ENCODE assay signal across 2 cellular contexts in the genomic region with DNA sequence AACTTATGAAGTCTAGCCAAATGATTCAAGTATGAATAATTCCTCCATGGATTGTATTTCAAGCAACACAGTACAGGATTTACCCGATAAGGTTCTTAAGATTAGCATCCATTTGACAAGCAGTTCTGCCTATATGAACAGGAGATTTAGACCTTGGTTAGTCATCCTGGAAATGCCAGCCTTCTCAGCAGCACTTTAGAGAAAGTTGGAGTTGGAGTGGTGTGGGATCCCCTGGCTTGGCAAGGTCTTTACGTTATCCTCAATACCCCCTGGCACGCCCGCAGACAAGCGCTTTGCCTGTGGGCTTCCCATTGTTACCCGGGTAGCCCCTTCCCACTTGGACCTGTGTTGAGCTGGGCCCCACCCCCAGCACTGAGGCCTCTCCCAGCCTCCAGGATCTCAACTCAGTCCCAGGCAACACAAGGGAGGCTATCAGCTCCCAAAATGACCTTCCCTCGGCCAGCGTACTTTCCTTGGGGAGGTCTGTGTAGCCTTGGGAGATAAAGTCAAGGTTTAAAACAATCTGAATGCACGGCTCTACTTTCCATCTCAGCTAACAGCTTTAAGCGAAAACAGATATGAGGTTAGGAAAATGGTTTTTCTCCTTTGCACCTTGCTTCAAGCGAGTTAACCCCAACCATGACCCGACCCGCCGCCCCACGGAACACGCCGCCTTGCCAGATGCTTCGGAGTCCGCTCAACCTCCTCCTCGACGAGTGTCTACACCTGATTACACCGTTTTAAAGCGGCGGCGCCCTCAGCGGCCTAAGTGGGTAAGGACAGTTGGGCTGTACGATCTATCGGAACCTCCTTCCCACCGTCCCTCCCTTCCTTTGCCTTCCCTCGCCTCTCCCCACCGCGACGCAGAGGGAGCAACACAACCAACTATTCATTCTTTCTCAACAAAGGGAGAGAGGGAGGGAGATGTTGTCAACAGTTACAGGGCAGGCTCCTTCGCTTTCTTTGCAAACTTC.
A peak's percentile ranks its signal among the peaks of the same experiment; 100 is the strongest.
TF ChIP-seq lines count a peak whose summit lies in the region.

No MANE protein-coding gene starts in this region.

TF ChIP-seq in GM23338, 12 proteins besides CTCF, POLR2A, EP300 and RAD21:
- TF ChIP-seq, protein P1, sequence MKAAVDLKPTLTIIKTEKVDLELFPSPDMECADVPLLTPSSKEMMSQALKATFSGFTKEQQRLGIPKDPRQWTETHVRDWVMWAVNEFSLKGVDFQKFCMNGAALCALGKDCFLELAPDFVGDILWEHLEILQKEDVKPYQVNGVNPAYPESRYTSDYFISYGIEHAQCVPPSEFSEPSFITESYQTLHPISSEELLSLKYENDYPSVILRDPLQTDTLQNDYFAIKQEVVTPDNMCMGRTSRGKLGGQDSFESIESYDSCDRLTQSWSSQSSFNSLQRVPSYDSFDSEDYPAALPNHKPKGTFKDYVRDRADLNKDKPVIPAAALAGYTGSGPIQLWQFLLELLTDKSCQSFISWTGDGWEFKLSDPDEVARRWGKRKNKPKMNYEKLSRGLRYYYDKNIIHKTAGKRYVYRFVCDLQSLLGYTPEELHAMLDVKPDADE (IDR thresholded peaks at IDR 0.05) = no peak
- TF ChIP-seq, protein P2, sequence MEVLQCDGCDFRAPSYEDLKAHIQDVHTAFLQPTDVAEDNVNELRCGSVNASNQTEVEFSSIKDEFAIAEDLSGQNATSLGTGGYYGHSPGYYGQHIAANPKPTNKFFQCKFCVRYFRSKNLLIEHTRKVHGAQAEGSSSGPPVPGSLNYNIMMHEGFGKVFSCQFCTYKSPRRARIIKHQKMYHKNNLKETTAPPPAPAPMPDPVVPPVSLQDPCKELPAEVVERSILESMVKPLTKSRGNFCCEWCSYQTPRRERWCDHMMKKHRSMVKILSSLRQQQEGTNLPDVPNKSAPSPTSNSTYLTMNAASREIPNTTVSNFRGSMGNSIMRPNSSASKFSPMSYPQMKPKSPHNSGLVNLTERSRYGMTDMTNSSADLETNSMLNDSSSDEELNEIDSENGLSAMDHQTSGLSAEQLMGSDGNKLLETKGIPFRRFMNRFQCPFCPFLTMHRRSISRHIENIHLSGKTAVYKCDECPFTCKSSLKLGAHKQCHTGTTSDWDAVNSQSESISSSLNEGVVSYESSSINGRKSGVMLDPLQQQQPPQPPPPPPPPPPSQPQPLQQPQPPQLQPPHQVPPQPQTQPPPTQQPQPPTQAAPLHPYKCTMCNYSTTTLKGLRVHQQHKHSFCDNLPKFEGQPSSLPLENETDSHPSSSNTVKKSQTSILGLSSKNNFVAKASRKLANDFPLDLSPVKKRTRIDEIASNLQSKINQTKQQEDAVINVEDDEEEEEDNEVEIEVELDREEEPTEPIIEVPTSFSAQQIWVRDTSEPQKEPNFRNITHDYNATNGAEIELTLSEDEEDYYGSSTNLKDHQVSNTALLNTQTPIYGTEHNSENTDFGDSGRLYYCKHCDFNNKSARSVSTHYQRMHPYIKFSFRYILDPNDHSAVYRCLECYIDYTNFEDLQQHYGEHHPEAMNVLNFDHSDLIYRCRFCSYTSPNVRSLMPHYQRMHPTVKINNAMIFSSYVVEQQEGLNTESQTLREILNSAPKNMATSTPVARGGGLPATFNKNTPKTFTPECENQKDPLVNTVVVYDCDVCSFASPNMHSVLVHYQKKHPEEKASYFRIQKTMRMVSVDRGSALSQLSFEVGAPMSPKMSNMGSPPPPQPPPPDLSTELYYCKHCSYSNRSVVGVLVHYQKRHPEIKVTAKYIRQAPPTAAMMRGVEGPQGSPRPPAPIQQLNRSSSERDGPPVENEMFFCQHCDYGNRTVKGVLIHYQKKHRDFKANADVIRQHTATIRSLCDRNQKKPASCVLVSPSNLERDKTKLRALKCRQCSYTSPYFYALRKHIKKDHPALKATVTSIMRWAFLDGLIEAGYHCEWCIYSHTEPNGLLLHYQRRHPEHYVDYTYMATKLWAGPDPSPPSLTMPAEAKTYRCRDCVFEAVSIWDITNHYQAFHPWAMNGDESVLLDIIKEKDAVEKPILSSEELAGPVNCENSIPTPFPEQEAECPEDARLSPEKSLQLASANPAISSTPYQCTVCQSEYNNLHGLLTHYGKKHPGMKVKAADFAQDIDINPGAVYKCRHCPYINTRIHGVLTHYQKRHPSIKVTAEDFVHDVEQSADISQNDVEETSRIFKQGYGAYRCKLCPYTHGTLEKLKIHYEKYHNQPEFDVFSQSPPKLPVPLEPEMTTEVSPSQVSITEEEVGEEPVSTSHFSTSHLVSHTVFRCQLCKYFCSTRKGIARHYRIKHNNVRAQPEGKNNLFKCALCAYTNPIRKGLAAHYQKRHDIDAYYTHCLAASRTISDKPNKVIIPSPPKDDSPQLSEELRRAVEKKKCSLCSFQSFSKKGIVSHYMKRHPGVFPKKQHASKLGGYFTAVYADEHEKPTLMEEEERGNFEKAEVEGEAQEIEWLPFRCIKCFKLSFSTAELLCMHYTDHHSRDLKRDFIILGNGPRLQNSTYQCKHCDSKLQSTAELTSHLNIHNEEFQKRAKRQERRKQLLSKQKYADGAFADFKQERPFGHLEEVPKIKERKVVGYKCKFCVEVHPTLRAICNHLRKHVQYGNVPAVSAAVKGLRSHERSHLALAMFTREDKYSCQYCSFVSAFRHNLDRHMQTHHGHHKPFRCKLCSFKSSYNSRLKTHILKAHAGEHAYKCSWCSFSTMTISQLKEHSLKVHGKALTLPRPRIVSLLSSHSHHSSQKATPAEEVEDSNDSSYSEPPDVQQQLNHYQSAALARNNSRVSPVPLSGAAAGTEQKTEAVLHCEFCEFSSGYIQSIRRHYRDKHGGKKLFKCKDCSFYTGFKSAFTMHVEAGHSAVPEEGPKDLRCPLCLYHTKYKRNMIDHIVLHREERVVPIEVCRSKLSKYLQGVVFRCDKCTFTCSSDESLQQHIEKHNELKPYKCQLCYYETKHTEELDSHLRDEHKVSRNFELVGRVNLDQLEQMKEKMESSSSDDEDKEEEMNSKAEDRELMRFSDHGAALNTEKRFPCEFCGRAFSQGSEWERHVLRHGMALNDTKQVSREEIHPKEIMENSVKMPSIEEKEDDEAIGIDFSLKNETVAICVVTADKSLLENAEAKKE (CRISPR knock-in tag; IDR thresholded peaks at IDR 0.05) = no peak
- TF ChIP-seq POLR2AphosphoS5 (IDR thresholded peaks at IDR 0.05; ENCODE audit: low read depth) (peak; percentile 61), ZNF114 (CRISPR knock-in tag; IDR thresholded peaks at IDR 0.05) (no peak)

TF ChIP-seq in H1, 55 proteins besides CTCF, POLR2A, EP300 and RAD21:
- TF ChIP-seq KDM1A (IDR thresholded peaks at IDR 0.05; ENCODE audit: borderline replicate concordance, low read length) (no peak), BCL11A (IDR thresholded peaks at IDR 0.05; ENCODE audit: low read depth in 2 of 2, low read length in 2 of 2) (no peak), TEAD4 (IDR thresholded peaks at IDR 0.05; ENCODE audit: low read depth, low read length) (0 out of 2 replicates have a peak, but pooled peaks have one; percentile 11), TAF1 (IDR thresholded peaks at IDR 0.05; ENCODE audit: low read depth, low read length) (peak; percentile 53), MAFK (IDR thresholded peaks at IDR 0.05; ENCODE audit: low read depth, low read length) (no peak), CREB1 (IDR thresholded peaks at IDR 0.05) (peak; percentile 73), SIN3A (conservative IDR thresholded peaks at IDR 0.05 in 1 of 2, IDR thresholded peaks at IDR 0.05 in 1 of 2; ENCODE audit: low read depth in 1 of 2, low read length in 2 of 2) (peak in 1 of 2 experiments; percentile 15; a peak in 1 of 4 replicates), CHD2 (IDR thresholded peaks at IDR 0.05; ENCODE audit: low read length) (no peak), RFX5 (IDR thresholded peaks at IDR 0.05; ENCODE audit: borderline replicate concordance, low read depth, low read length) (no peak), KDM4A (IDR thresholded peaks at IDR 0.05; ENCODE audit: low read depth, low read length, severe bottlenecking) (no peak), POLR2AphosphoS5 (IDR thresholded peaks at IDR 0.05; ENCODE audit: low read depth, low read length) (peak; percentile 33; the same call in 1 of the 2 replicates), EGR1 (IDR thresholded peaks at IDR 0.05; ENCODE audit: borderline replicate concordance, low read depth, low read length) (0 out of 2 replicates have a peak, but pooled peaks have one; percentile 6), SP2 (IDR thresholded peaks at IDR 0.05; ENCODE audit: low read length) (no peak), TBP (IDR thresholded peaks at IDR 0.05; ENCODE audit: low read depth, low read length) (peak; percentile 45; the same call in 1 of the 2 replicates), NANOG (IDR thresholded peaks at IDR 0.05; ENCODE audit: insufficient read depth, low read depth, low read length, poor library complexity, severe bottlenecking) (no peak), SAP30 (IDR thresholded peaks at IDR 0.05; ENCODE audit: insufficient read depth, insufficient replicate concordance, low read length) (peak; percentile 80), KDM5A (IDR thresholded peaks at IDR 0.05; ENCODE audit: low read length) (no peak), ASH2L (IDR thresholded peaks at IDR 0.05; ENCODE audit: low read length) (peak; percentile 62), RBBP5 (IDR thresholded peaks at IDR 0.05; ENCODE audit: borderline replicate concordance, low read depth, low read length) (peak; percentile 22), CTBP2 (IDR thresholded peaks at IDR 0.05; ENCODE audit: borderline replicate concordance, insufficient read depth, insufficient read length, low read length) (no peak), TCF12 (IDR thresholded peaks at IDR 0.05; ENCODE audit: low read depth, low read length) (no peak), BRCA1 (IDR thresholded peaks at IDR 0.05; ENCODE audit: low read depth, low read length) (no peak)
- TF ChIP-seq, protein P3, sequence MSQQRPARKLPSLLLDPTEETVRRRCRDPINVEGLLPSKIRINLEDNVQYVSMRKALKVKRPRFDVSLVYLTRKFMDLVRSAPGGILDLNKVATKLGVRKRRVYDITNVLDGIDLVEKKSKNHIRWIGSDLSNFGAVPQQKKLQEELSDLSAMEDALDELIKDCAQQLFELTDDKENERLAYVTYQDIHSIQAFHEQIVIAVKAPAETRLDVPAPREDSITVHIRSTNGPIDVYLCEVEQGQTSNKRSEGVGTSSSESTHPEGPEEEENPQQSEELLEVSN (IDR thresholded peaks at IDR 0.05) = peak; percentile 53
- TF ChIP-seq, protein P4, sequence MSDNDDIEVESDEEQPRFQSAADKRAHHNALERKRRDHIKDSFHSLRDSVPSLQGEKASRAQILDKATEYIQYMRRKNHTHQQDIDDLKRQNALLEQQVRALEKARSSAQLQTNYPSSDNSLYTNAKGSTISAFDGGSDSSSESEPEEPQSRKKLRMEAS (IDR thresholded peaks at IDR 0.05) = peak; percentile 72
- TF ChIP-seq, protein P5, sequence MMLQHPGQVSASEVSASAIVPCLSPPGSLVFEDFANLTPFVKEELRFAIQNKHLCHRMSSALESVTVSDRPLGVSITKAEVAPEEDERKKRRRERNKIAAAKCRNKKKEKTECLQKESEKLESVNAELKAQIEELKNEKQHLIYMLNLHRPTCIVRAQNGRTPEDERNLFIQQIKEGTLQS (IDR thresholded peaks at IDR 0.05; ENCODE audit: insufficient read depth, low read depth, low read length) = no peak
